Comparison of ENCODE assay signal across 1 cellular context in genomic region chr2:11011359-11011758, GRCh38.
TF ChIP-seq lines count a peak whose summit lies in the region.

No MANE protein-coding gene starts in this region.

TF ChIP-seq in K562, 482 proteins besides CTCF, POLR2A, EP300 and RAD21 (continued from another document):
- TF ChIP-seq E4F1 (CRISPR knock-in tag; IDR thresholded peaks at IDR 0.05; ENCODE audit: borderline replicate concordance) (no peak), HDAC1 (IDR thresholded peaks at IDR 0.05) (no peak), HOMEZ (CRISPR knock-in tag; IDR thresholded peaks at IDR 0.05) (no peak), HBP1 (CRISPR knock-in tag; IDR thresholded peaks at IDR 0.05) (no peak), TAF15 (IDR thresholded peaks at IDR 0.05; ENCODE audit: low read depth, low read length) (no peak), TBP (optimal IDR thresholded peaks at IDR 0.05; ENCODE audit: low read depth, low read length) (no peak), CBX3 (IDR thresholded peaks at IDR 0.05; ENCODE audit: borderline replicate concordance in 1 of 2, low read length in 2 of 2) (peak in 1 of 2 experiments; percentile 20; a peak in 1 of 3 replicates), RBM17 (IDR thresholded peaks at IDR 0.05; ENCODE audit: borderline replicate concordance, low read depth, low read length) (no peak), FOS (IDR thresholded peaks at IDR 0.05; ENCODE audit: extremely low read depth, insufficient read length) (no peak), CBFA2T2 (conservative IDR thresholded peaks at IDR 0.05) (no peak), DLX4 (CRISPR knock-in tag; IDR thresholded peaks at IDR 0.05) (no peak), POLR2B (IDR thresholded peaks at IDR 0.05; ENCODE audit: low read depth, partially characterized antibody) (no peak), ZNF764 (CRISPR knock-in tag; IDR thresholded peaks at IDR 0.05; ENCODE audit: low read depth) (no peak), MCM7 (IDR thresholded peaks at IDR 0.05) (no peak), CEBPB (tag; IDR thresholded peaks at IDR 0.05) (no peak), SP2 (IDR thresholded peaks at IDR 0.05; ENCODE audit: extremely low read depth, low read depth, low read length, poor library complexity, severe bottlenecking) (no peak), ZNF224 (CRISPR knock-in tag; IDR thresholded peaks at IDR 0.05) (peak; percentile 99)
